Comparison of ENCODE assay signal across 8 cellular contexts in the genomic region with DNA sequence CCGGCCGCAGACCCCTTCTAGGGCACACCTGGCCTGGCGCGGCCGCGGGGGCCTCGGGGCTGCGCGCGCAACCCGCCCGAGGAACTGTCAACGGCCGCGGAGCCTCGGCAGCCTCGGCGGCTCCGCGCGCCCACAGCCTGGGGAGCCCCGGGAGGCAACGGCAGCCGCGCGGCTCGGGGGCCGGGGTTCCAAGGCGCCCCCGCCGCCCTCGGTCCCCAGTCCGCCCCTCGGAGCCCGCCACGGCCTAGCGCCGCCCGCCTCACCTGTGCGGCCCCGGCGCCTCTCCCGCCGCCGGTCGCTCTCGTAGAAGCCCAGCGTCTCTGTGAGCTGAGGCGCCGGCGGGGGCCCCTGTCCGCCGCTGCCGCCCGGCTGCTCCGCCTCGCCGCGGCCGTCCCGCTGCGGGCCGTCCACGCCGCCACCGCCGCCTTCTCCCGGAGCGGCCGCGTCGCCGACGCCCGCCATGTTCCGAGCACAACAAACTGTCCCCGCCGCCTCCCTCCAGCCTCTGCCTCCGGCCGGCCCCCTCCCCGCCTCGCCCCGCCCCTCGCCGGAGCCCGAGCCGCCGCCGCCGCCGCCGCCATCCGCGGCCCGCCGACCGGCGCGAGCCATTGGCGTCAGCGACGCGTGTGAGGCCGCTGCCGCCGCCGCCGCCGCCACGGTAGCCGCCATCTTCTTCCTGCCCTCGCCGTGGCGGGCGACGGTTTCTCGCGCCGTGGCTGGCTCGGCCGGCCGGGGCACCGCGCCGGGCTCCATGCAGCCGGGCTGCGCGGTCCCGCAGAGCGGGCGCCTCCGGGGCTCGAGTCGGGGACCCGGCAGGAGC. TPM values are rescaled to one million over a fixed set of nuclear protein-coding genes. Genes with fewer than 3 reads are reported as not detected.
A peak's percentile ranks its signal among the peaks of the same experiment; 100 is the strongest.
DNase-seq lines count a peak whose midpoint lies in the region; ATAC-seq and TF ChIP-seq lines count a peak whose summit lies in the region.

A gene with protein sequence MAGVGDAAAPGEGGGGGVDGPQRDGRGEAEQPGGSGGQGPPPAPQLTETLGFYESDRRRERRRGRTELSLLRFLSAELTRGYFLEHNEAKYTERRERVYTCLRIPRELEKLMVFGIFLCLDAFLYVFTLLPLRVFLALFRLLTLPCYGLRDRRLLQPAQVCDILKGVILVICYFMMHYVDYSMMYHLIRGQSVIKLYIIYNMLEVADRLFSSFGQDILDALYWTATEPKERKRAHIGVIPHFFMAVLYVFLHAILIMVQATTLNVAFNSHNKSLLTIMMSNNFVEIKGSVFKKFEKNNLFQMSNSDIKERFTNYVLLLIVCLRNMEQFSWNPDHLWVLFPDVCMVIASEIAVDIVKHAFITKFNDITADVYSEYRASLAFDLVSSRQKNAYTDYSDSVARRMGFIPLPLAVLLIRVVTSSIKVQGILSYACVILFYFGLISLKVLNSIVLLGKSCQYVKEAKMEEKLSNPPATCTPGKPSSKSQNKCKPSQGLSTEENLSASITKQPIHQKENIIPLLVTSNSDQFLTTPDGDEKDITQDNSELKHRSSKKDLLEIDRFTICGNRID (minus strand): TSS at position 476 of the 820 bp plus-strand sequence. CDS start 14 bp downstream, at position 462.

- H3K36me3 Mint-ChIP-seq in type B pancreatic cell: peaks cover 3% of the 10 kb centered on the region

- ATAC-seq in GM21526 (IDR thresholded peaks at IDR 0.05; ENCODE audit: low FRiP score, unreplicated experiment): peak; percentile 71

- no peak for TF ChIP-seq CTCF in type B pancreatic cell (conservative IDR thresholded peaks at IDR 0.05)

- H3K4me3 ChIP-seq in adipocyte (ENCODE audit: low read length): peak within 1 kb of the TSS; percentile 94

- intact Hi-C loops in cardiac septum (cut with DNase I): loop anchor here (2.0 to 10.0 kb wide), 3 partner anchors 29 to 1211 kb away; partner anchors contain the start of gene FBXL5
- intact Hi-C loops in posterior cingulate gyrus (cut with DNase I): no loop called here

- H3K9ac ChIP-seq in adipocyte (ENCODE audit: low read length): peak within 1 kb of the TSS; percentile 94

- H3K4me3 Mint-ChIP-seq in type B pancreatic cell: peak within 1 kb of the TSS; percentile 97

- peaks cover 47% of the 10 kb centered on the region for H3K4me1 ChIP-seq in adipocyte (ENCODE audit: control insufficient read depth, insufficient read depth, low read length)

- no peaks in the 10 kb centered on the region for H3K9me3 Mint-ChIP-seq in type B pancreatic cell

- H3K27me3 Mint-ChIP-seq in type B pancreatic cell: no peaks in the 10 kb centered on the region

- no peaks in the 10 kb centered on the region for H3K27me3 ChIP-seq in adipocyte (replicated peaks; ENCODE audit: control insufficient read depth, insufficient read depth, low read length)

- no peaks in the 10 kb centered on the region for H3K9me3 ChIP-seq in adipocyte (ENCODE audit: control insufficient read depth, low read length)

- H3K36me3 ChIP-seq in adipocyte (ENCODE audit: control insufficient read depth, insufficient read depth, low read length, severe bottlenecking): no peaks in the 10 kb centered on the region

- peak within 1 kb of the TSS; percentile 97 for H3K27ac Mint-ChIP-seq in type B pancreatic cell

- H3K4me1 Mint-ChIP-seq in type B pancreatic cell (ENCODE audit: unreplicated experiment): peaks cover 38% of the 10 kb centered on the region

- peak; percentile 64 for DNase-seq in EL
- peak; percentile 83 for DNase-seq in HuH-7.5 (ENCODE audit: low spot score)
- peak; percentile 60 for DNase-seq in T follicular helper cell (ENCODE audit: low read depth)
- DNase-seq in adipocyte (ENCODE audit: low read depth): peak; percentile 92
- peak; percentile 93 for DNase-seq in cardiac septum (ENCODE audit: low spot score)
- DNase-seq in posterior cingulate gyrus: peak; percentile 70 to 96 (median 76)
- peak; percentile 85 for DNase-seq in type B pancreatic cell (ENCODE audit: extremely low spot score, unreplicated experiment)

RNA-seq across cellular contexts. Expression of the gene that starts here (rescaled TPM):
- total RNA-seq in cardiac septum: 44.8 TPM
- total RNA-seq in type B pancreatic cell (ENCODE audit: low replicate concordance): 25.3 and 34.8 TPM in 2 replicates

Comparison
In these comparisons a context has a peak if more than half of its experiments do, and no peak if none do; other contexts are left out.
1. Peak in every context shown above with its lines: DNase-seq, ATAC-seq and H3K4me3 ChIP-seq.